Comparison of ENCODE assay signal across 8 cellular contexts in the genomic region with DNA sequence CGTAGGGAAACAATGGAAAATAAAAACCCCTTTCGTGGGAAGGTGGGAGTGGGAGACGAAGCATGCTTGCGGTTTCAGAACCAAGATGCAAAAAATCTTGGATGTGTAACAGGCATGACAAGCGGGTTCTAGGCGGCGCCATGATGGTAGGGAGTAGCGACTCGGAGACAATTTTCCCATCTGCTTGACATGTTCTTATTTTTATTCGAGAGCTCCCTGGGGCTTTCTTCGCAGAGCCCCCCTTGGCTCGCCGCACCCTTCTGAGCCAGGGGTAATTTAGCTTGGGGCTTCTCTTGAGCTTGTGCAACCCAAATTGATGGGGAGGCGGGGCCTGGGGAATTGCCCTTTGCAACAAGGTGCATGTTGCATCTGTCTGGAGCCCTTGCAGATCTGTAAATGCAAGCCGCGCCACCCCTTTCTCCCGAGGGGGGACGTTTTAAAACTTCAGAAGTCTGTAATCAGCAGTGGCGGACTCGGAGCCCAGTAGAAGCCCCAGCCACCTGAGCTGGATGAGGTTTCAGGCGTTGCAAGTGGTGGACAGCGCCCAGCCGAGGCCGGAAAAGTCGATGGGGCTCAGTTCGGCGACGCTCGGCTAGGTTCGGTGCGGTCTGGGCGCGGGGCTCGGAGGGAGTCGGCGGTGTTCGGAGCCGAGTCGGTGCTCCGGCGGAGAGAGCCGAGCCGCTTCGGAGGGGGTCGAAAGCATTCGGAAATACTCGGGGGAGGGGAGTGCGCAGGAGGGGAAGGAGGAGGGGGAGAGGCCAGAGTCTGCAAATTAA. TPM values are rescaled to one million over a fixed set of nuclear protein-coding genes. Genes with fewer than 3 reads are reported as not detected.
DNase-seq lines count a peak whose midpoint lies in the region; ATAC-seq, FAIRE-seq and TF ChIP-seq lines count a peak whose summit lies in the region.

No MANE protein-coding gene starts in this region.

- TF ChIP-seq RAD21 in SK-N-SH (IDR thresholded peaks at IDR 0.05; ENCODE audit: low read length), result no peak; the same call in 1 of the 2 replicates

- DNase-seq in AG08395 (ENCODE audit: low spot score) (peak; percentile 80), SK-N-SH (peak; percentile 92), anterior cingulate cortex (lab: John Stamatoyannopoulos, UW) (peak in 55 of 58 donors; percentile 42 to 92 (median 82)), heart right ventricle (peak; percentile 88 to 89), pancreas (peak; percentile 76 to 92 (median 84))

- H3K9ac ChIP-seq in HUES6 (ENCODE audit: low read length) (no peak overlapping the region), SK-N-SH (no peak overlapping the region)

- POLR2A ChIA-PET in SK-N-SH (lab: Yijun Ruan, JAX), result interaction anchor here (0.8 to 2.0 kb wide), 4 partner anchors 52 to 146 kb away, joined by 3 to 4 read pairs (median 4); no protein-coding TSS in a partner anchor

- peaks cover 44% of the 10 kb centered on the region for H3K4me1 ChIP-seq in HUES6 (ENCODE audit: control insufficient read depth, insufficient read depth, low read length)
- peaks cover 0 to 15% of the 10 kb centered on the region in 2 experiments; a peak in 2 of 4 replicates for H3K4me1 ChIP-seq in SK-N-SH (ENCODE audit: control insufficient read depth in 1 of 2, insufficient read depth in 2 of 2, low read depth in 1 of 2, low read length in 1 of 2)
- H3K4me1 ChIP-seq in heart right ventricle, result peaks cover 0 to 58% (median 27%) of the 10 kb centered on the region in 9 donors
- H3K4me1 ChIP-seq in pancreas, result no peaks in the 10 kb centered on the region
- H3K4me1 ChIP-seq in thymus (ENCODE audit: control insufficient read depth, insufficient read depth, low read length), result peaks cover 10% of the 10 kb centered on the region

- H3K27me3 ChIP-seq in HUES6 (ENCODE audit: control insufficient read depth, insufficient read depth, low read length), result peaks cover 41% of the 10 kb centered on the region
- peaks cover 46% of the 10 kb centered on the region for H3K27me3 ChIP-seq in SK-N-SH (ENCODE audit: insufficient read depth)
- H3K27me3 ChIP-seq in heart right ventricle, result peaks cover 0 to 69% (median 20%) of the 10 kb centered on the region in 7 donors
- H3K27me3 ChIP-seq in pancreas, result peaks cover 0 to 22% (median 5%) of the 10 kb centered on the region in 4 donors
- peaks cover 56% of the 10 kb centered on the region for H3K27me3 ChIP-seq in thymus (ENCODE audit: control insufficient read depth, insufficient read depth)

- 7% methylated on average over 23 of the region's 48 CpGs for WGBS in SK-N-SH (ENCODE audit: low lambda C conversion rate)
- WGBS in heart right ventricle, 2 donors, result 2 to 4% methylated on average over 48 of the region's 48 CpGs
- 3% methylated on average over 48 of the region's 48 CpGs for WGBS in pancreas, 2 donors
- WGBS in thymus, result 5% methylated on average over 48 of the region's 48 CpGs

- H3K27ac ChIP-seq in HUES6 (ENCODE audit: low read depth, low read length), result no peak overlapping the region
- peak overlapping the region in 1 of 2 experiments; percentile 93; a peak in 2 of 4 replicates for H3K27ac ChIP-seq in SK-N-SH (ENCODE audit: low read depth in 2 of 2, low read length in 1 of 2)
- no peak overlapping the region for H3K27ac ChIP-seq in heart right ventricle
- no peak overlapping the region for H3K27ac ChIP-seq in pancreas
- no peak overlapping the region for H3K27ac ChIP-seq in thymus (ENCODE audit: low read depth)

- H4K20me1 ChIP-seq in SK-N-SH (ENCODE audit: insufficient read depth), result no peaks in the 10 kb centered on the region

- H3K36me3 ChIP-seq in HUES6 (ENCODE audit: control insufficient read depth, insufficient read depth, low read length) (no peaks in the 10 kb centered on the region), SK-N-SH (replicated peaks in 1 of 2; ENCODE audit: control insufficient read depth in 1 of 2, insufficient read depth in 2 of 2, low read length in 1 of 2) (no peaks in the 10 kb centered on the region), heart right ventricle (no peaks in the 10 kb centered on the region), pancreas (no peaks in the 10 kb centered on the region), thymus (ENCODE audit: control insufficient read depth, insufficient read depth) (no peaks in the 10 kb centered on the region)

- H3K4me3 ChIP-seq in HUES6 (ENCODE audit: low read depth, low read length) (peak overlapping the region; percentile 88), SK-N-SH (ENCODE audit: low read depth in 2 of 2, low read length in 1 of 2) (peak overlapping the region in 1 of 2 experiments; percentile 55; a peak in 3 of 4 replicates), heart right ventricle (peak overlapping the region in 9 of 10 donors; percentile 24 to 52 (median 44)), pancreas (peak overlapping the region in 1 of 4 donors; percentile 22), thymus (ENCODE audit: low read length) (peak overlapping the region; percentile 42)

- no peak for TF ChIP-seq EP300 in SK-N-SH (IDR thresholded peaks at IDR 0.05; ENCODE audit: borderline replicate concordance in 1 of 2, low read depth in 1 of 2, low read length in 1 of 2)

- H2AFZ ChIP-seq in SK-N-SH (ENCODE audit: low read depth), result no peak overlapping the region

- ATAC-seq in heart right ventricle (peak; percentile 76 to 92 (median 90)), pancreas (peak; percentile 89 to 92 (median 90)), GM21576 (IDR thresholded peaks at IDR 0.05; ENCODE audit: unreplicated experiment) (no peak)

- H3K4me2 ChIP-seq in SK-N-SH, result peak overlapping the region; percentile 27

- CTCF ChIA-PET in SK-N-SH (lab: Yijun Ruan, JAX), result interaction anchor here (0.7 to 3.3 kb wide), 9 partner anchors 30 to 246 kb away, joined by 3 to 11 read pairs (median 4); no protein-coding TSS in a partner anchor

- peaks cover 3% of the 10 kb centered on the region for H3F3A ChIP-seq in SK-N-SH (replicated peaks; ENCODE audit: insufficient read depth)

- no peaks in the 10 kb centered on the region for H3K79me2 ChIP-seq in SK-N-SH (ENCODE audit: insufficient read depth)

- TF ChIP-seq CTCF in SK-N-SH (IDR thresholded peaks at IDR 0.05) (no peak), heart right ventricle (IDR thresholded peaks at IDR 0.05) (no peak), pancreas (IDR thresholded peaks at IDR 0.05) (no peak)

- H3K9me2 ChIP-seq in SK-N-SH, result no peaks in the 10 kb centered on the region

- intact Hi-C loops in heart right ventricle (cut with DNase I), result loop anchor here in 9 of 10 donors (5.0 to 10.0 kb wide), 10 partner anchors 58 to 249 kb away; no protein-coding TSS in a partner anchor
- intact Hi-C loops in pancreas (cut with DNase I), result no loop called here

- FAIRE-seq in pancreas (lab: Jason Lieb, UNC), result no peak

- H3K9me3 ChIP-seq in HUES6 (ENCODE audit: control insufficient read depth, insufficient read depth, low read depth, low read length) (no peaks in the 10 kb centered on the region), SK-N-SH (no peaks in the 10 kb centered on the region), heart right ventricle (no peaks in the 10 kb centered on the region), pancreas (no peaks in the 10 kb centered on the region), thymus (ENCODE audit: control insufficient read depth) (no peaks in the 10 kb centered on the region)

TF ChIP-seq in SK-N-SH, 30 proteins besides CTCF, POLR2A, EP300 and RAD21 (continues in another document):
- TF ChIP-seq ELF1 (IDR thresholded peaks at IDR 0.05) (no peak), EZH2phosphoT487 (IDR thresholded peaks at IDR 0.05; ENCODE audit: borderline replicate concordance, low read depth) (no peak), FOXM1 (IDR thresholded peaks at IDR 0.05; ENCODE audit: low read depth) (no peak), MXI1 (IDR thresholded peaks at IDR 0.05; ENCODE audit: low read depth, low read length) (peak; percentile 56), TCF12 (IDR thresholded peaks at IDR 0.05) (no peak), REST (IDR thresholded peaks at IDR 0.05; ENCODE audit: low read depth, low read length) (peak; percentile 99)
- TF ChIP-seq, protein P1, sequence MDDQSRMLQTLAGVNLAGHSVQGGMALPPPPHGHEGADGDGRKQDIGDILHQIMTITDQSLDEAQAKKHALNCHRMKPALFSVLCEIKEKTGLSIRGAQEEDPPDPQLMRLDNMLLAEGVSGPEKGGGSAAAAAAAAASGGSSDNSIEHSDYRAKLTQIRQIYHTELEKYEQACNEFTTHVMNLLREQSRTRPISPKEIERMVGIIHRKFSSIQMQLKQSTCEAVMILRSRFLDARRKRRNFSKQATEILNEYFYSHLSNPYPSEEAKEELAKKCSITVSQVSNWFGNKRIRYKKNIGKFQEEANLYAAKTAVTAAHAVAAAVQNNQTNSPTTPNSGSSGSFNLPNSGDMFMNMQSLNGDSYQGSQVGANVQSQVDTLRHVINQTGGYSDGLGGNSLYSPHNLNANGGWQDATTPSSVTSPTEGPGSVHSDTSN (IDR thresholded peaks at IDR 0.05), result no peak

RNA-seq across cellular contexts. Expression of gene GNAO1, which starts 2.9 kb away (rescaled TPM):
- polyA plus RNA-seq in SK-N-SH (2012; rRNA removed) (0.15 and 0.30 TPM in 2 replicates), heart right ventricle (10 to 100 TPM in 1 of 2 donors, 1 to 10 TPM in 1; 1.4 to 11.9 TPM), pancreas (10 to 100 TPM in 1 of 2 donors, 1 to 10 TPM in 1; 7.6 to 13.4 TPM), thymus (2.2 TPM)
- polyA plus RNA-seq in SK-N-SH (2012; cell fraction: cytosol; rRNA removed), result 0.13 and 0.37 TPM in 2 replicates
- 0.30 and 0.99 TPM in 2 replicates for polyA plus RNA-seq in SK-N-SH (2012; cell fraction: nucleus; rRNA removed)
- total RNA-seq in heart right ventricle (10 to 100 TPM in 9 of 10 donors, 1 to 10 TPM in 1; 6.4 to 36.7 (median 14.4) TPM), pancreas (1 to 10 TPM; 1.2 to 6.3 (median 3.9) TPM)

Comparison
In these comparisons a context has a peak if more than half of its experiments do, and no peak if none do; other contexts are left out.
1. intact Hi-C loops: an anchor here in heart right ventricle (5.0 to 10.0 kb wide); none called in pancreas.